Comparison of ENCODE assay signal across 8 cellular contexts in genomic region chr12:122265931-122266771, GRCh38. TPM values are rescaled to one million over a fixed set of nuclear protein-coding genes. Genes with fewer than 3 reads are reported as not detected.
DNase-seq lines count a peak whose midpoint lies in the region; ATAC-seq and TF ChIP-seq lines count a peak whose summit lies in the region.

Gene VPS33A (minus strand): TSS chr12:122266494. CDS start chr12:122266408, 86 bp downstream.

- H3K9me3 ChIP-seq in lower lobe of right lung, result no peaks in the 10 kb centered on the region

- peaks cover 19% of the 10 kb centered on the region for H3K4me1 ChIP-seq in lower lobe of right lung

- intact Hi-C loops in lower lobe of right lung (cut with DNase I), result no loop called here

- ATAC-seq in lower lobe of right lung, result peak; percentile 97 to 99

- TF ChIP-seq CTCF in GM20000 (IDR thresholded peaks at IDR 0.05; ENCODE audit: extremely low read depth, missing control alignments), result no peak
- no peak for TF ChIP-seq CTCF in lower lobe of right lung (IDR thresholded peaks at IDR 0.05)

- H3K27me3 ChIP-seq in lower lobe of right lung (ENCODE audit: low read depth), result no peaks in the 10 kb centered on the region

- peak within 1 kb of the TSS; percentile 99 for H3K4me3 ChIP-seq in lower lobe of right lung

- H3K27ac ChIP-seq in lower lobe of right lung, result peak within 1 kb of the TSS; percentile 93

- peaks cover 33% of the 10 kb centered on the region for H3K36me3 ChIP-seq in lower lobe of right lung

- DNase-seq in CMK (ENCODE audit: low read depth) (peak; percentile 99), GM20000 (ENCODE audit: low spot score) (peak; percentile 91), HT-29 (ENCODE audit: low spot score) (peak; percentile 96), lower lobe of right lung (peak; percentile 97)
- peak; percentile 86 for DNase-seq in NK-92 treated with Interleukin-12 subunit alpha and Interleukin-12 subunit beta, amount 100 ng/mL, for 24 hours (lab: John Stamatoyannopoulos, UW)
- DNase-seq in activated CD8-positive, alpha-beta memory T cell treated with anti-CD3 and anti-CD28 coated beads for 24 hours, result peak; percentile 97
- peak; percentile 84 for DNase-seq in effector CD8-positive, alpha-beta T cell (lab: John Stamatoyannopoulos, UW)
- DNase-seq in stimulated activated CD4-positive, alpha-beta T cell treated with anti-CD3 and anti-CD28 coated beads, TNF-alpha, amount 100 ng/mL, for 1 hour (ENCODE audit: low read depth in 3 of 3, low spot score in 1 of 3), result peak; percentile 78 to 87 (median 82)

RNA-seq across cellular contexts. Expression of gene VPS33A, which starts in this region (rescaled TPM):
- total RNA-seq in HT-29 (2014; rRNA removed; shearing (Covaris generic)), result 13.6 and 18.4 TPM in 2 replicates
- 16.2 TPM for total RNA-seq in lower lobe of right lung

Comparison
In these comparisons a context has a peak if more than half of its experiments do, and no peak if none do; other contexts are left out.
1. Peak in every context shown above with its lines: DNase-seq, ATAC-seq, H3K4me3 ChIP-seq and H3K27ac ChIP-seq.